Comparison of ENCODE assay signal across 9 cellular contexts in genomic region chr2:98463988-98464771, GRCh38. TPM values are rescaled to one million over a fixed set of nuclear protein-coding genes. Genes with fewer than 3 reads are reported as not detected.
A peak's percentile ranks its signal among the peaks of the same experiment; 100 is the strongest.
DNase-seq lines count a peak whose midpoint lies in the region; ATAC-seq, FAIRE-seq and TF ChIP-seq lines count a peak whose summit lies in the region.
"Had no signal": no experiment of that assay in that cellular context is flagged by ENCODE, and none has a peak within 500 bp of the region (broad histone marks: within the 10 kb centered on the region; RNA-seq: fewer than 3 reads in every experiment).

No MANE protein-coding gene starts in this region.

- H2BK20ac ChIP-seq in H1 (ENCODE audit: low read length): peak overlapping the region; percentile 56; the same call in 1 of the 2 replicates

- H3K18ac ChIP-seq in H1 (ENCODE audit: extremely low read depth, low read length): peak overlapping the region; percentile 49; the same call in 1 of the 2 replicates

- H3K9ac ChIP-seq in H1 (replicated peaks in 1 of 4; ENCODE audit: extremely low read depth in 1 of 4, low read depth in 3 of 4, low read length in 3 of 4): no peak overlapping the region; a peak in 1 of 7 replicates

- H3K4me1 ChIP-seq in H1 (replicated peaks in 1 of 4; ENCODE audit: control insufficient read depth in 3 of 4, insufficient read depth in 4 of 4, low read length in 3 of 4): peaks cover 18 to 32% (median 20%) of the 10 kb centered on the region in 4 experiments

- peaks cover 27% of the 10 kb centered on the region for H3K79me1 ChIP-seq in H1 (ENCODE audit: low read depth, low read length)

- no peak for TF ChIP-seq EP300 in H1 (IDR thresholded peaks at IDR 0.05; ENCODE audit: borderline replicate concordance in 1 of 2, low read depth in 2 of 2, low read length in 2 of 2)

- H3K14ac ChIP-seq in H1 (ENCODE audit: insufficient read length): peak overlapping the region; percentile 42

- H3K27ac ChIP-seq in H1 (ENCODE audit: low read depth, low read length): 0 out of 2 replicates have a peak overlapping the region, but pooled peaks have one; percentile 35

- H4K5ac ChIP-seq in H1 (ENCODE audit: insufficient read length, low read depth, low read length): peak overlapping the region; percentile 6

- no peak for TF ChIP-seq RAD21 in H1 (IDR thresholded peaks at IDR 0.05 in 1 of 2, conservative IDR thresholded peaks at IDR 0.05 in 1 of 2; ENCODE audit: low read depth in 2 of 2, low read length in 2 of 2)

- no peak overlapping the region for H2BK120ac ChIP-seq in H1 (replicated peaks; ENCODE audit: low read depth, low read length)

- no peak for TF ChIP-seq CTCF in H1 (IDR thresholded peaks at IDR 0.05; ENCODE audit: control extremely low read depth in 1 of 3, insufficient read depth in 1 of 3, low read depth in 1 of 3, low read length in 3 of 3)

- no peak overlapping the region for H2AFZ ChIP-seq in H1 (ENCODE audit: low read length)

- peaks cover 0 to 88% of the 10 kb centered on the region in 2 experiments; a peak in 3 of 4 replicates for H3K79me2 ChIP-seq in H1 (ENCODE audit: control insufficient read depth in 1 of 2, insufficient read depth in 2 of 2, low read length in 2 of 2)

- no peak overlapping the region for H3K23ac ChIP-seq in H1 (ENCODE audit: insufficient read length)

- no peak overlapping the region for H3K4me2 ChIP-seq in H1 (ENCODE audit: insufficient read depth in 1 of 2, low read depth in 2 of 2, low read length in 2 of 2)

- no peak for TF ChIP-seq POLR2A in H1 (IDR thresholded peaks at IDR 0.05; ENCODE audit: control extremely low read depth in 1 of 2, low read depth in 2 of 2, low read length in 2 of 2)

- H2BK12ac ChIP-seq in H1 (ENCODE audit: low read depth, low read length): peak overlapping the region; percentile 77

- 85% methylated on average over 10 of the region's 10 CpGs; no CpG with 5 or more reads in 1 of the 2 experiments for WGBS in H1 (ENCODE audit: extremely low coverage in 1 of 2, insufficient coverage in 1 of 2, insufficient read length in 1 of 2, insufficient replicate concordance in 2 of 2, low coverage in 1 of 2, low lambda C conversion rate in 2 of 2, missing lambda C conversion rate in 1 of 2), 2 experiments

- H2AK5ac ChIP-seq in H1 (ENCODE audit: low read depth, low read length): peak overlapping the region; percentile 94; the same call in 1 of the 2 replicates

- H4K91ac ChIP-seq in H1 (replicated peaks; ENCODE audit: insufficient read length, low read length): peak overlapping the region; percentile 87

- peak overlapping the region; percentile 42; the same call in 1 of the 2 replicates for H2BK5ac ChIP-seq in H1 (ENCODE audit: low read depth, low read length)

- H3K4me3 ChIP-seq in H1 (ENCODE audit: extremely low read depth in 1 of 4, insufficient read depth in 2 of 4, low read depth in 3 of 4, low read length in 4 of 4): no peak overlapping the region

- H4K20me1 ChIP-seq in H1 (replicated peaks in 1 of 2; ENCODE audit: control insufficient read depth in 1 of 2, insufficient read depth in 2 of 2, low read length in 2 of 2): peaks cover 9 to 23% of the 10 kb centered on the region in 2 experiments

- H3K23me2 ChIP-seq in H1 (ENCODE audit: low read depth, low read length): no peaks in the 10 kb centered on the region

- H2BK15ac ChIP-seq in H1 (ENCODE audit: low read length): peak overlapping the region; percentile 84; the same call in 1 of the 2 replicates

- no peak for ATAC-seq in stimulated activated naive CD8-positive, alpha-beta T cell treated with anti-CD3 and anti-CD28 coated beads, Interleukin-15, Interleukin-2, amounts not matched to agents 100 U/mL and 50 U/mL, for 24 hours

- H3K9me3 ChIP-seq in H1 (ENCODE audit: insufficient read depth in 2 of 2, low read depth in 1 of 2, low read length in 1 of 2): no peaks in the 10 kb centered on the region

- H3K27me3 ChIP-seq in H1 (replicated peaks in 1 of 4; ENCODE audit: control insufficient read depth in 3 of 4, extremely low read depth in 1 of 4, insufficient read depth in 3 of 4, low read length in 3 of 4): no peaks in the 10 kb centered on the region

- DNase-seq in activated effector memory CD4-positive, alpha-beta T cell treated with anti-CD3 and anti-CD28 coated beads, Interleukin-2, amount 50 U/mL, for 16 hours: peak; percentile 68
- no peak for DNase-seq in activated effector memory CD4-positive, alpha-beta T cell treated with Interleukin-2 at 50 U/mL for 16 hours
- DNase-seq in RPMI8226: peak; percentile 55
- DNase-seq in H1 (ENCODE audit: low read depth in 1 of 2, low spot score in 2 of 2): no peak
- DNase-seq in stimulated activated naive CD8-positive, alpha-beta T cell treated with anti-CD3 and anti-CD28 coated beads, Interleukin-15, Interleukin-2, amounts not matched to agents 100 U/mL and 50 U/mL, for 24 hours: peak; percentile 43
- DNase-seq in NCI-H1436 treated with DMSO at 0.1 percent for 48 hours (lab: John Stamatoyannopoulos, UW): no peak
- DNase-seq in COLO829 (ENCODE audit: low spot score): no peak
- no peak for DNase-seq in NCI-H2029 treated with DMSO at 0.1 percent for 48 hours (lab: John Stamatoyannopoulos, UW)

- no peak for FAIRE-seq in H1 (lab: Jason Lieb, UNC)
- FAIRE-seq: colon had no signal

- H3K56ac ChIP-seq in H1 (replicated peaks; ENCODE audit: insufficient read length, low read depth, low read length): no peak overlapping the region

- POLR2A ChIA-PET in H1 (lab: Charles Lee; ENCODE audit: partially characterized antibody): interaction anchor here (0.9 to 1.3 kb wide), 5 partner anchors 10 to 44 kb away, joined by 3 to 6 read pairs (median 3); no protein-coding TSS in a partner anchor

- peak overlapping the region; percentile 55 for H3K4ac ChIP-seq in H1 (replicated peaks; ENCODE audit: insufficient read length, low read depth, low read length)

- H4K8ac ChIP-seq in H1 (ENCODE audit: extremely low read depth, insufficient read depth, low read length): no peak overlapping the region

- H3K36me3 ChIP-seq in H1 (ENCODE audit: control insufficient read depth in 2 of 4, insufficient read depth in 4 of 4, low read length in 3 of 4): no peaks in the 10 kb centered on the region

- CTCF ChIA-PET in H1 (lab: Charles Lee; ENCODE audit: partially characterized antibody): interaction anchor here (0.6 to 5.2 kb wide), 7 partner anchors 9 to 105 kb away, joined by 3 to 30 read pairs (median 4); no protein-coding TSS in a partner anchor

TF ChIP-seq in H1, 55 proteins besides CTCF, POLR2A, EP300 and RAD21 (continues in another document):
- TF ChIP-seq SP4 (IDR thresholded peaks at IDR 0.05; ENCODE audit: low read length): no peak
- TF ChIP-seq SIN3A (conservative IDR thresholded peaks at IDR 0.05 in 1 of 2, IDR thresholded peaks at IDR 0.05 in 1 of 2; ENCODE audit: low read depth in 1 of 2, low read length in 2 of 2): no peak
- no peak for TF ChIP-seq USF2 (IDR thresholded peaks at IDR 0.05; ENCODE audit: low read length)
- TF ChIP-seq YY1 (IDR thresholded peaks at IDR 0.05; ENCODE audit: low read depth, low read length): no peak
- TF ChIP-seq SP2 (IDR thresholded peaks at IDR 0.05; ENCODE audit: low read length): no peak
- no peak for TF ChIP-seq KDM5A (IDR thresholded peaks at IDR 0.05; ENCODE audit: low read length)

RNA-seq across cellular contexts. Expression of gene INPP4A, which starts 19.5 kb away (rescaled TPM):
- total RNA-seq in H1 (2021; fragmentation: NEBNext Ultra II Directional; extraction: Animal tissue kit (Norgen Biotek cat#: 25700)): 34.3 and 36.4 TPM in 2 replicates
- 25.6 and 38.6 TPM in 2 replicates for polyA plus RNA-seq in H1 (2011; rRNA removed)
- 32.2 TPM for polyA plus RNA-seq in H1 (2011; cell fraction: cytosol; rRNA removed)
- polyA plus RNA-seq in H1 (2011; cell fraction: nucleus; rRNA removed): 100 TPM
- polyA plus RNA-seq in H1 (2012, experiment 1 of 2): 21.4 to 36.6 TPM (median 30.9 TPM) in 4 replicates
- 5.1 TPM for polyA plus RNA-seq in H1 (2012, experiment 2 of 2)
- polyA plus RNA-seq in H1 (2013, experiment 1 of 2): 8.9 TPM
- 8.7 TPM for polyA plus RNA-seq in H1 (2013, experiment 2 of 2)
- polyA minus RNA-seq in H1 (2011; rRNA and poly(A)+ RNA removed): 112 and 124 TPM in 2 replicates
- polyA minus RNA-seq in H1 (2011; cell fraction: cytosol; rRNA and poly(A)+ RNA removed): 55.2 TPM
- polyA minus RNA-seq in H1 (2011; cell fraction: nucleus; rRNA and poly(A)+ RNA removed): 97.0 TPM

Comparison
In these comparisons a context has a peak if more than half of its experiments do, and no peak if none do; other contexts are left out.
1. DNase-seq: peak in activated effector memory CD4-positive, alpha-beta T cell treated with anti-CD3 and anti-CD28 coated beads, Interleukin-2, amount 50 U/mL, for 16 hours (single experiment), RPMI8226 (single experiment) and stimulated activated naive CD8-positive, alpha-beta T cell treated with anti-CD3 and anti-CD28 coated beads, Interleukin-15, Interleukin-2, amounts not matched to agents 100 U/mL and 50 U/mL, for 24 hours (single experiment); none in activated effector memory CD4-positive, alpha-beta T cell treated with Interleukin-2 at 50 U/mL for 16 hours (single experiment), H1 (0 of 2), NCI-H1436 treated with DMSO at 0.1 percent for 48 hours (single experiment), COLO829 (single experiment) and NCI-H2029 treated with DMSO at 0.1 percent for 48 hours (single experiment).